ENCODE assay signal across 11 cellular contexts in the genomic region with DNA sequence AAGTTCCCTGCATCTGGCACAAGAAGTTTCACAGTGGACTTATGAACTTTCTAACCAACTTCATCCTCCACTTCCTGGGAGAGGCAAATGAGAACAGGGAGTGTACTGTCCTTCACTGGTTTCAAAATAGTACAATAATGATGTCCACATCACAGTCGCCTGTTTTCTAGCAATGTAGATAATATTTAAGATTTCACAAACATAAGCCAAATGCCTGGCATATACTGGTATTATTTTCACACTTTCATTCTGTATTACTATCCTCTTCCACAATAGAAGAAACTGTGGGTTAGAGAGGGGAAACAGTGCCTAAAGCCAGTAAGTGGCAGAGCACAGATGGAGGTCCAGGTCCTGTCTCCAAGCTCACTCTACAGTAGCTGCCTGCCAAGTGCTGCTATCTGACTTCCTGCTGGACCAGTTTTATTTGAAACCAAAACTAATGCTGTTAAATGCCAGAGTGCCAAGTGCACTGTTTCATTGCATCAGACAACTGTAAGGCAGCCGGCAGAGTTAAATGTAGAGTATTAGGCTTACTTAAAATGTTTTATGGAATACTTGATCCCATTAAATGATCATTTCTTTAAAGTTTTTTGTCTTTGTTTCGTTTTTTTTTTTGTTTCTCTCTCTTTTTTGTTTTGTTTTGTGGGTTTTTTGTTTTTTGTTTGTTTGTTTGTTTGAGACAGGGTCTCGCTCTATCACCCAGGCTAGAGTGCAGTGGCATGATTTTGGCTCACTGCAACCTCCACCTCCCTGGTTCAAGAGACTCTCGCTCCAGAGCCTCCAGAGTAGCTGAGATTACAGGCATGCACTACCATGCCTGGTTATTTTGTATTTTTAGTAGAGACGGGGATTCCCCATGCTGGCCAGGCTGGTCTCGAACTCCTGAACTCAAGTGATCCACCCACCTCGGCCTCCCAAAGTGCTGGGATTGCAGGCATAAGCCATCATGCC. TPM values are rescaled to one million over a fixed set of nuclear protein-coding genes. Genes with fewer than 3 reads are reported as not detected.
DNase-seq lines count a peak whose midpoint lies in the region; ATAC-seq and TF ChIP-seq lines count a peak whose summit lies in the region.
"Had no signal": no experiment of that assay in that cellular context is flagged by ENCODE, and none has a peak within 500 bp of the region (broad histone marks: within the 10 kb centered on the region; RNA-seq: fewer than 3 reads in every experiment).

No MANE protein-coding gene starts in this region.

- H3K9me3 ChIP-seq in MG63 (no peaks in the 10 kb centered on the region), mammary epithelial cell (replicated peaks; ENCODE audit: insufficient read depth, low read length) (no peaks in the 10 kb centered on the region)

- no peaks in the 10 kb centered on the region for H4K20me1 ChIP-seq in mammary epithelial cell (ENCODE audit: insufficient read depth, low read length)

- no peaks in the 10 kb centered on the region for H3K27me3 ChIP-seq in MG63
- no peaks in the 10 kb centered on the region for H3K27me3 ChIP-seq in mammary epithelial cell (ENCODE audit: insufficient read depth, low read length)

- H3K79me2 ChIP-seq in mammary epithelial cell (ENCODE audit: insufficient read depth, low read length): peaks cover 68% of the 10 kb centered on the region

- H3K9ac ChIP-seq in mammary epithelial cell (ENCODE audit: insufficient read depth, low read length): peak overlapping the region; percentile 35

- CTCF ChIA-PET in mammary epithelial cell (lab: Charles Lee; ENCODE audit: low non-redundant PET): interaction anchor here (0.7 kb wide), 1 partner anchor 87 kb away, joined by 4 read pairs; no protein-coding TSS in a partner anchor

- H3K27ac ChIP-seq in mammary epithelial cell (ENCODE audit: insufficient read depth, low read depth, low read length): peak overlapping the region; percentile 64

- peak overlapping the region; percentile 65 for H2AFZ ChIP-seq in mammary epithelial cell (ENCODE audit: low read depth, low read length)

- dilution Hi-C loops in mammary epithelial cell (cut with HindIII; ENCODE audit: low sequenced_read_pairs): loop anchor here (25.0 kb wide), 1 partner anchor 161 kb away; no protein-coding TSS in a partner anchor

- in situ Hi-C loops in mammary epithelial cell (cut with MboI; ENCODE audit: low sequenced_read_pairs in 2 of 2): loop anchor here in 1 of 2 donors (25.0 kb wide), 1 partner anchor 89 kb away; no protein-coding TSS in a partner anchor
- in situ Hi-C loops in GM13977 (cut with MboI; ENCODE audit: low pct_unique_long_range_greater_than_20kb, low sequenced_read_pairs, unreplicated experiment): no loop called here

- no peak for TF ChIP-seq CTCF in AG09319 (IDR thresholded peaks at IDR 0.05; ENCODE audit: low read depth, low read length)
- no peak for TF ChIP-seq CTCF in mammary epithelial cell (conservative IDR thresholded peaks at IDR 0.05 in 1 of 2, IDR thresholded peaks at IDR 0.05 in 1 of 2; ENCODE audit: extremely low read depth in 1 of 2, insufficient read depth in 1 of 2, low read depth in 1 of 2, low read length in 2 of 2)
- TF ChIP-seq CTCF in GM13977 (IDR thresholded peaks at IDR 0.05; ENCODE audit: extremely low read depth, insufficient read depth, missing control alignments): no peak

- no peak for ATAC-seq in GM21447 (IDR thresholded peaks at IDR 0.05; ENCODE audit: unreplicated experiment)

- H3K4me2 ChIP-seq in mammary epithelial cell (ENCODE audit: insufficient read depth, low read depth, low read length): peak overlapping the region; percentile 65

- TSS peak; percentile 66 for BruUV-seq in mammary epithelial cell (replicated peaks; lab: Mats Ljungman, UMichigan)

- H3K4me3 ChIP-seq in MG63 (no peak overlapping the region), mammary epithelial cell (replicated peaks in 1 of 3; ENCODE audit: insufficient read depth in 1 of 3, low read depth in 2 of 3, low read length in 3 of 3) (peak overlapping the region in 1 of 3 experiments; percentile 3)

- H3K36me3 ChIP-seq in MG63: no peaks in the 10 kb centered on the region
- H3K36me3 ChIP-seq in mammary epithelial cell (ENCODE audit: insufficient read depth, low read length): no peaks in the 10 kb centered on the region

- intact Hi-C loops in mammary epithelial cell (cut with micrococcal nuclease): no loop called here

- DNase-seq in AG09319 (ENCODE audit: extremely low read depth, low read depth) (peak; percentile 35), MG63 (peak; percentile 82), mammary epithelial cell (peak; percentile 73), lung microvascular endothelial cell (ENCODE audit: low read depth in 2 of 2) (peak; percentile 52 to 54), GM13977 (ENCODE audit: low spot score) (no peak), medulla oblongata (ENCODE audit: extremely low spot score) (no peak)
- no peak for DNase-seq in activated effector memory CD4-positive, alpha-beta T cell treated with anti-CD3 and anti-CD28 coated beads, Interleukin-2, amount 50 U/mL, for 16 hours
- DNase-seq: foreskin melanocyte; stimulated activated CD4-positive, alpha-beta T cell treated with anti-CD3 and anti-CD28 coated beads, Interleukin-4, amount 100 ng/mL, for 1 hour had no signal

- H3K4me1 ChIP-seq in mammary epithelial cell (ENCODE audit: insufficient read depth, low read length): peaks cover 32% of the 10 kb centered on the region

- 46% methylated on average over 7 of the region's 8 CpGs for WGBS in mammary epithelial cell (ENCODE audit: low coverage, missing lambda C conversion rate)

RNA-seq across cellular contexts. Expression of gene COBLL1, which starts 15.1 kb away (rescaled TPM):
- total RNA-seq in MG63 (2014; rRNA removed; shearing (Covaris generic); ENCODE audit: low replicate concordance): 0.89 and 21.0 TPM in 2 replicates
- total RNA-seq in mammary epithelial cell (10 to 100 TPM; 35.0 to 53.7 TPM), lung microvascular endothelial cell (1.7 and 4.2 TPM in 2 replicates)
- 10.0 TPM for polyA plus RNA-seq in mammary epithelial cell
- 36.4 TPM for polyA minus RNA-seq in mammary epithelial cell
- total RNA-seq: T-helper 1 cell treated with Interleukin-12 subunit alpha and Interleukin-12 subunit beta and Interleukin-4 antibody, amounts not matched to agents 30 ng/mL and 1 ng/mL, for 36 hours had no signal

Comparison
In these comparisons a context has a peak if more than half of its experiments do, and no peak if none do; other contexts are left out.
1. DNase-seq: peak in AG09319 (single experiment), MG63 (single experiment), mammary epithelial cell (single experiment) and lung microvascular endothelial cell (2 of 2); none in activated effector memory CD4-positive, alpha-beta T cell treated with anti-CD3 and anti-CD28 coated beads, Interleukin-2, amount 50 U/mL, for 16 hours (single experiment), GM13977 (single experiment) and medulla oblongata (single experiment).